Comparison of ENCODE assay signal across 8 cellular contexts in the genomic region with DNA sequence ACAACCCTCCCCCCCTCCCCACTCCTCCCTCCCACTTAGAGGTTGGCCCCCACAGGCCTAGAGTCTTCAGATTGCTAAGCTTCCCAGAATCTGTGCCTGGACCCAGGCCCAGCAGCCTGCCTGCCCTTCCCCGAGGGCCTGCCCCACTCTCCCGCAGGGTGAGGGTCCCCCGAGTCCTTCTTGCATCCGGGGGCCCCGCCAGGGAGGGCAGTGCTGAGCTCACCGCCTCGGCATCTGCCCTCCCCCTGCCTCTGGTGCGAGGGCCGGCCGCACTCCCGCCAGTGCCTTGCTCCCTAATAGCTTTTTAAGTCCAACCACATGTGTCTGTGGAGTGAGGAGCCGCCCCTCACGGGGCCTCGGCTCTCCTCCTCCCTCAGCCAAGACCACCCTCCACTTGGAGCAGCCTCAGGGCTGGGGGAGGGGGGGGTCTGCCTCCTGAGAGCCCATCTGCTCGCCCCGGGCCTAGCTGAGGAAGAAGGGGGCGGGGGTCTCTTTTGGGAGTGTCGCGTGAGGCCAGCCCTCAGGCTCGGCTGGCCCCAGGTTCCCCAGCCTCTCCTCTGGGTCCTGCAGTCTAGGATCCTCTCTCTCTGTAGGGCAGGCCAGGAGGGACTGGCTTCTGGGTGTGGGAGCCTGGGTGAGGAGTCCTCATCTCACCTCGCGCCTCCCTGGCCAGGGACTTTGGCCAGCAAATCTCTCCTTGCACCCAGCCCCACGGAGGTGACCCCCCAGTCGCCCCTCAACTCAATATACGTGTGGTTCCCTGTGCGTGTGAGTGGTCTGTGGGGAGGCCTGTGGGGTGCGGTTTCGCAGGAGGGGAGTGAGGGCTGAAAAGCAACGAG. TPM values are rescaled to one million over a fixed set of nuclear protein-coding genes. Genes with fewer than 3 reads are reported as not detected.
DNase-seq lines count a peak whose midpoint lies in the region; FAIRE-seq and TF ChIP-seq lines count a peak whose summit lies in the region.

No MANE protein-coding gene starts in this region.

- CTCF ChIA-PET in HEK293 (lab: Yijun Ruan, JAX): interaction anchor here (0.7 to 15.8 kb wide), 13 partner anchors 15 to 128 kb away, joined by 3 to 247 read pairs (median 5); no protein-coding TSS in a partner anchor

- intact Hi-C loops in breast epithelium (cut with DNase I; ENCODE audit: low total_unique reads) (no loop called here), kidney (cut with DNase I) (no loop called here)

- H3K4me3 ChIP-seq in HEK293 (ENCODE audit: low read depth, low read length) (no peak overlapping the region), breast epithelium (peak overlapping the region in 2 of 3 donors; percentile 17 to 59), kidney (ENCODE audit: low read length in 2 of 2) (no peak overlapping the region), subcutaneous abdominal adipose tissue (ENCODE audit: low read depth in 1 of 5, low read length in 5 of 5) (peak overlapping the region in 4 of 5 donors; percentile 17 to 37 (median 24))

- no peaks in the 10 kb centered on the region for H3K9me3 ChIP-seq in HEK293 (ENCODE audit: control insufficient read depth, insufficient read depth, low read depth, low read length)
- no peaks in the 10 kb centered on the region for H3K9me3 ChIP-seq in breast epithelium
- no peaks in the 10 kb centered on the region for H3K9me3 ChIP-seq in kidney (ENCODE audit: control insufficient read depth in 1 of 2, low read length in 2 of 2)
- H3K9me3 ChIP-seq in subcutaneous abdominal adipose tissue (ENCODE audit: control insufficient read depth in 5 of 5, low read length in 5 of 5): no peaks in the 10 kb centered on the region

- H3K27ac ChIP-seq in HEK293 (ENCODE audit: extremely low read depth, low read depth, low read length) (peak overlapping the region; percentile 44; the same call in 1 of the 2 replicates), breast epithelium (peak overlapping the region; percentile 93 to 100), kidney (ENCODE audit: low read depth in 2 of 2, low read length in 2 of 2) (peak overlapping the region; percentile 63 to 93), subcutaneous abdominal adipose tissue (ENCODE audit: low read depth, low read length) (peak overlapping the region; percentile 97)

- H3K27me3 ChIP-seq in breast epithelium (no peaks in the 10 kb centered on the region), subcutaneous abdominal adipose tissue (ENCODE audit: control insufficient read depth in 5 of 5, insufficient read depth in 4 of 5, low read length in 5 of 5) (no peaks in the 10 kb centered on the region)

- no peak for TF ChIP-seq CTCF in HEK293 (tag by site-specific recombination; IDR thresholded peaks at IDR 0.05)
- no peak for TF ChIP-seq CTCF in breast epithelium (IDR thresholded peaks at IDR 0.05)
- TF ChIP-seq CTCF in kidney (IDR thresholded peaks at IDR 0.05; ENCODE audit: borderline replicate concordance, extremely low read depth, insufficient read depth): no peak

- DNase-seq in breast epithelium (ENCODE audit: low spot score in 2 of 2) (peak; percentile 72 to 78), kidney (peak; percentile 96), NCI-H345 treated with DMSO at 0.1 percent for 48 hours (lab: John Stamatoyannopoulos, UW; ENCODE audit: unreplicated experiment) (no peak), NCI-H1436 treated with DMSO at 0.1 percent for 48 hours (lab: John Stamatoyannopoulos, UW) (no peak)
- no peak for DNase-seq in effector CD8-positive, alpha-beta T cell (lab: John Stamatoyannopoulos, UW)
- DNase-seq in activated CD4-positive, alpha-beta T cell treated with anti-CD3 and anti-CD28 coated beads for 4 hours: no peak

- H3K4me1 ChIP-seq in HEK293 (ENCODE audit: control insufficient read depth, insufficient read depth, low read length) (peaks cover 50% of the 10 kb centered on the region), breast epithelium (peaks cover 76 to 81% of the 10 kb centered on the region in 2 donors), kidney (ENCODE audit: control insufficient read depth in 1 of 2, insufficient read depth in 1 of 2, low read depth in 1 of 2, low read length in 2 of 2) (peaks cover 38 to 52% of the 10 kb centered on the region in 2 donors), subcutaneous abdominal adipose tissue (ENCODE audit: control insufficient read depth in 5 of 5, insufficient read depth in 5 of 5, low read length in 5 of 5) (peaks cover 43 to 98% (median 96%) of the 10 kb centered on the region in 5 donors)

- POLR2A ChIA-PET in HEK293 (lab: Yijun Ruan, JAX): interaction anchor here (0.6 to 2.0 kb wide), 8 partner anchors 11 to 796 kb away, joined by 3 to 7 read pairs (median 4); no protein-coding TSS in a partner anchor

- no peak for FAIRE-seq in kidney (lab: Jason Lieb, UNC)

- H3K36me3 ChIP-seq in HEK293 (ENCODE audit: control insufficient read depth in 2 of 2, insufficient read depth in 1 of 2, low read length in 2 of 2) (no peaks in the 10 kb centered on the region), breast epithelium (no peaks in the 10 kb centered on the region), kidney (ENCODE audit: control insufficient read depth in 1 of 2, insufficient read depth in 2 of 2, low read length in 2 of 2) (no peaks in the 10 kb centered on the region), subcutaneous abdominal adipose tissue (ENCODE audit: control insufficient read depth in 5 of 5, insufficient read depth in 5 of 5, low read length in 5 of 5) (no peaks in the 10 kb centered on the region)

- TF ChIP-seq POLR2A in breast epithelium (IDR thresholded peaks at IDR 0.05): no peak

- H3K9ac ChIP-seq in kidney (ENCODE audit: low read length in 2 of 2) (peak overlapping the region in 1 of 2 donors; percentile 34), subcutaneous abdominal adipose tissue (ENCODE audit: low read length in 5 of 5) (peak overlapping the region in 4 of 5 donors; percentile 56 to 78 (median 65))

TF ChIP-seq in HEK293, 187 proteins besides CTCF, POLR2A, EP300 and RAD21 (continues in another document):
- TF ChIP-seq ZFP69B (tag by site-specific recombination; IDR thresholded peaks at IDR 0.05) (no peak), ZNF391 (tag by site-specific recombination; IDR thresholded peaks at IDR 0.05; ENCODE audit: borderline replicate concordance, low read depth) (no peak), ZNF660 (tag by site-specific recombination; IDR thresholded peaks at IDR 0.05) (no peak), ZNF514 (tag by site-specific recombination; IDR thresholded peaks at IDR 0.05) (no peak), ZNF529 (tag by site-specific recombination; IDR thresholded peaks at IDR 0.05; ENCODE audit: insufficient replicate concordance) (no peak), KLF8 (tag by site-specific recombination; IDR thresholded peaks at IDR 0.05) (no peak), ZNF404 (tag by site-specific recombination; IDR thresholded peaks at IDR 0.05) (no peak), ZFHX2 (tag by site-specific recombination; conservative IDR thresholded peaks at IDR 0.05) (peak; percentile 41; the same call in 1 of the 2 replicates), IKZF3 (tag by site-specific recombination; IDR thresholded peaks at IDR 0.05) (peak; percentile 43; the same call in 1 of the 2 replicates), ZNF266 (tag by site-specific recombination; IDR thresholded peaks at IDR 0.05; ENCODE audit: low read depth) (no peak), ZNF623 (tag by site-specific recombination; IDR thresholded peaks at IDR 0.05) (no peak), ZNF596 (tag by site-specific recombination; IDR thresholded peaks at IDR 0.05) (no peak), SP7 (tag by site-specific recombination; IDR thresholded peaks at IDR 0.05) (peak; percentile 72), KLF16 (tag by site-specific recombination; IDR thresholded peaks at IDR 0.05) (no peak), ZNF792 (tag by site-specific recombination; IDR thresholded peaks at IDR 0.05) (no peak)
- TF ChIP-seq, protein P1, sequence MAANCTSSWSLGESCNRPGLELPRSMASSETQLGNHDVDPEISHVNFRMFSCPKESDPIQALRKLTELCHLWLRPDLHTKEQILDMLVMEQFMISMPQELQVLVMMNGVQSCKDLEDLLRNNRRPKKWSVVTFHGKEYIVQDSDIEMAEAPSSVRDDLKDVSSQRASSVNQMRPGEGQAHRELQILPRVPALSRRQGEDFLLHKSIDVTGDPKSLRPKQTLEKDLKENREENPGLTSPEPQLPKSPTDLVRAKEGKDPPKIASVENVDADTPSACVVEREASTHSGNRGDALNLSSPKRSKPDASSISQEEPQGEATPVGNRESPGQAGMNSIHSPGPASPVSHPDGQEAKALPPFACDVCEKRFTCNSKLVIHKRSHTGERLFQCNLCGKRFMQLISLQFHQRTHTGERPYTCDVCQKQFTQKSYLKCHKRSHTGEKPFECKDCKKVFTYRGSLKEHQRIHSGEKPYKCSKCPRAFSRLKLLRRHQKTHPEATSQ (tag by site-specific recombination; IDR thresholded peaks at IDR 0.05): no peak
- TF ChIP-seq, protein P2, sequence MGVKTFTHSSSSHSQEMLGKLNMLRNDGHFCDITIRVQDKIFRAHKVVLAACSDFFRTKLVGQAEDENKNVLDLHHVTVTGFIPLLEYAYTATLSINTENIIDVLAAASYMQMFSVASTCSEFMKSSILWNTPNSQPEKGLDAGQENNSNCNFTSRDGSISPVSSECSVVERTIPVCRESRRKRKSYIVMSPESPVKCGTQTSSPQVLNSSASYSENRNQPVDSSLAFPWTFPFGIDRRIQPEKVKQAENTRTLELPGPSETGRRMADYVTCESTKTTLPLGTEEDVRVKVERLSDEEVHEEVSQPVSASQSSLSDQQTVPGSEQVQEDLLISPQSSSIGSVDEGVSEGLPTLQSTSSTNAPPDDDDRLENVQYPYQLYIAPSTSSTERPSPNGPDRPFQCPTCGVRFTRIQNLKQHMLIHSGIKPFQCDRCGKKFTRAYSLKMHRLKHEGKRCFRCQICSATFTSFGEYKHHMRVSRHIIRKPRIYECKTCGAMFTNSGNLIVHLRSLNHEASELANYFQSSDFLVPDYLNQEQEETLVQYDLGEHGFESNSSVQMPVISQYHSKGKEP (tag by site-specific recombination; IDR thresholded peaks at IDR 0.05): no peak
- TF ChIP-seq, protein P3, sequence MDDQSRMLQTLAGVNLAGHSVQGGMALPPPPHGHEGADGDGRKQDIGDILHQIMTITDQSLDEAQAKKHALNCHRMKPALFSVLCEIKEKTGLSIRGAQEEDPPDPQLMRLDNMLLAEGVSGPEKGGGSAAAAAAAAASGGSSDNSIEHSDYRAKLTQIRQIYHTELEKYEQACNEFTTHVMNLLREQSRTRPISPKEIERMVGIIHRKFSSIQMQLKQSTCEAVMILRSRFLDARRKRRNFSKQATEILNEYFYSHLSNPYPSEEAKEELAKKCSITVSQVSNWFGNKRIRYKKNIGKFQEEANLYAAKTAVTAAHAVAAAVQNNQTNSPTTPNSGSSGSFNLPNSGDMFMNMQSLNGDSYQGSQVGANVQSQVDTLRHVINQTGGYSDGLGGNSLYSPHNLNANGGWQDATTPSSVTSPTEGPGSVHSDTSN (CRISPR knock-in tag; IDR thresholded peaks at IDR 0.05): no peak

RNA-seq across cellular contexts. Expression of a gene that starts 47.2 kb away (rescaled TPM):
- total RNA-seq in breast epithelium: 10 to 100 TPM in 1 of 3 donors, 1 to 10 TPM in 2; 7.0 to 21.0 (median 9.2) TPM
- total RNA-seq in kidney: 13.8 TPM
- 8.5 TPM for polyA plus RNA-seq in kidney (ENCODE audit: insufficient read depth, low read depth, low replicate concordance)

Comparison
In these comparisons a context has a peak if more than half of its experiments do, and no peak if none do; other contexts are left out.
1. H3K27ac ChIP-seq: peak in every context shown above with its lines; median percentile 97 in subcutaneous abdominal adipose tissue; 96 in breast epithelium; 78 in kidney; 44 in HEK293.
2. H3K4me3 ChIP-seq: peak in breast epithelium (2 of 3) and subcutaneous abdominal adipose tissue (4 of 5); none in HEK293 (single experiment) and kidney (0 of 2).
3. DNase-seq: peak in breast epithelium (2 of 2) and kidney (single experiment); none in NCI-H345 treated with DMSO at 0.1 percent for 48 hours (single experiment), effector CD8-positive, alpha-beta T cell (single experiment), NCI-H1436 treated with DMSO at 0.1 percent for 48 hours (single experiment) and activated CD4-positive, alpha-beta T cell treated with anti-CD3 and anti-CD28 coated beads for 4 hours (0 of 2).